Comparison of ENCODE assay signal across 8 cellular contexts in the genomic region with DNA sequence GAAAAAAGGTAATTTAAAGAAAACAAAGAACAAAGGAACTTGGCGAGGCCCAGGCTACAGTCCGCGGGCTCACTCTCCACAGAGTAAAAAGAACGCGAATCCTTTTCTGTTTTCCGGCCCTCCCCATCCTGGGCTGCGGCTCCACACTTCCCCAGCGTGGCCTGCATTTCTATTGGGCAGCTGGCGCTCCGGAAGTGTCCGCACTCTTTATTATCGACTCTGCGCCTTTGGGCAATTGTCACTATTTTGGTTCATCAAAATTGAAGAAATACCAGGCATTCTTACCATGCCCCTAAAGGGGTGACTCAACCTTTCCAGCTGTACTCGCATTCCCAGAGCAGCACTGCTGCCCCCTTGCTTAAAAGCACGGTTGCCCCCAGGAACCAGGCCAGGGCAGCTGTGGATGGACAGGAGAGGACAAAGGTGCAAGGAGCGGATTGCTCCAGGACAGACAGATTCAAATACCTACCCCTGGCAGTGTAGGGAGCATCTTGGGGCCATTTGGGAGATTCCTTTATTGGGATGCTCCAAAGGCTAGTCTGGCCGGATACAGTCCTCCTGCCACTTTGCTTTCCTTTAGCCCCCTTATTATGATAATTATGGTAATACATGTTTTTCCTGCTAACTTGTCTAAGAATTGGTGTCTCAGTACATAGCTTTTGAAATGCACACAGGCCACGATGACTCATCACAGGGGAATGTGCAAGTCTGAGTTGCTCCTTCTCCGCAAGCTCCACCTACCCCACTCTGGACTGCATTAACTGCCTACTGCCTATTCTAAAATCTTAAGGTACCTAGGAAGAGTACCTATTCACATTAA. TPM values are rescaled to one million over a fixed set of nuclear protein-coding genes. Genes with fewer than 3 reads are reported as not detected.
DNase-seq lines count a peak whose midpoint lies in the region; ATAC-seq and TF ChIP-seq lines count a peak whose summit lies in the region.

No MANE protein-coding gene starts in this region.

- H3K27me3 Mint-ChIP-seq in activated T-helper 17 cell treated with anti-CD3 and anti-CD28 coated beads, Interleukin-2, amount 50 U/mL, for 72 hours, result no peaks in the 10 kb centered on the region
- H3K27me3 Mint-ChIP-seq in neural progenitor cell (ENCODE audit: insufficient read depth, low read depth), result no peaks in the 10 kb centered on the region

- TF ChIP-seq CTCF in PC-9 (conservative IDR thresholded peaks at IDR 0.05) (no peak), neural progenitor cell (IDR thresholded peaks at IDR 0.05) (peak; percentile 12), testis (IDR thresholded peaks at IDR 0.05) (no peak)

- peaks cover 34% of the 10 kb centered on the region for H3K4me1 Mint-ChIP-seq in activated T-helper 17 cell treated with anti-CD3 and anti-CD28 coated beads, Interleukin-2, amount 50 U/mL, for 72 hours
- peaks cover 43% of the 10 kb centered on the region for H3K4me1 Mint-ChIP-seq in neural progenitor cell

- no peaks in the 10 kb centered on the region for H3K36me3 Mint-ChIP-seq in activated T-helper 17 cell treated with anti-CD3 and anti-CD28 coated beads, Interleukin-2, amount 50 U/mL, for 72 hours (ENCODE audit: low read depth)
- no peaks in the 10 kb centered on the region for H3K36me3 Mint-ChIP-seq in neural progenitor cell

- H4K20me1 ChIP-seq in PC-9 (ENCODE audit: insufficient read depth) (no peaks in the 10 kb centered on the region), neural progenitor cell (ENCODE audit: low read depth) (no peaks in the 10 kb centered on the region)

- H3K27me3 ChIP-seq in PC-9 (ENCODE audit: insufficient read depth, low read depth) (no peaks in the 10 kb centered on the region), neural progenitor cell (no peaks in the 10 kb centered on the region), testis (no peaks in the 10 kb centered on the region)

- peak; percentile 20 for ATAC-seq in GM21515 (IDR thresholded peaks at IDR 0.05; ENCODE audit: unreplicated experiment)
- ATAC-seq in activated T-helper 17 cell treated with anti-CD3 and anti-CD28 coated beads, Interleukin-2, amount 50 U/mL, for 72 hours (replicated peaks), result peak; percentile 93
- ATAC-seq in GM21423 (IDR thresholded peaks at IDR 0.05; ENCODE audit: unreplicated experiment), result no peak

- peak overlapping the region; percentile 87 for H3K4me2 ChIP-seq in PC-9
- peak overlapping the region; percentile 61 for H3K4me2 ChIP-seq in neural progenitor cell

- intact Hi-C loops in PC-9 (cut with micrococcal nuclease; ENCODE audit: unreplicated experiment), result loop anchor here (1.0 to 5.0 kb wide), 4 partner anchors 15 to 291 kb away; a partner anchor contains a TSS
- intact Hi-C loops in testis (cut with DNase I; ENCODE audit: low total_unique reads), result no loop called here

- H3K9ac ChIP-seq in neural progenitor cell, result no peak overlapping the region

- H2AFZ ChIP-seq in PC-9 (peak overlapping the region; percentile 84), neural progenitor cell (replicated peaks) (peak overlapping the region; percentile 81)

- H3K9me2 ChIP-seq in PC-9 (ENCODE audit: insufficient read depth), result no peaks in the 10 kb centered on the region; the same call in 1 of the 2 replicates

- 4 to 7% methylated on average over 19 of the region's 19 CpGs for WGBS in testis, 2 donors

- BruUV-seq in PC-9 (replicated peaks; lab: Mats Ljungman, UMichigan), result no TSS peak

- H3F3A ChIP-seq in PC-9 (ENCODE audit: insufficient read depth, low read depth) (peaks cover 14% of the 10 kb centered on the region), neural progenitor cell (ENCODE audit: low read depth) (no peaks in the 10 kb centered on the region)

- DNase-seq in 8988T, result peak; percentile 45
- peak; percentile 77 to 92 for DNase-seq in PC-9
- peak; percentile 99 for DNase-seq in fibroblast of the conjunctiva (ENCODE audit: low read depth)
- DNase-seq in neural progenitor cell (ENCODE audit: low spot score), result peak; percentile 36
- DNase-seq in testis, result peak; percentile 80

- POLR2A ChIA-PET in PC-9 (lab: Charles Lee; ENCODE audit: unreplicated experiment), result interaction anchor here (0.6 kb wide), 3 partner anchors 14 to 211 kb away, joined by 4 to 5 read pairs (median 4); a partner anchor contains a TSS

- CTCF ChIA-PET in PC-9 (lab: Charles Lee), result no interaction called here

- peak overlapping the region; percentile 44; the same call in 1 of the 2 replicates for H3K27ac ChIP-seq in PC-9
- H3K27ac ChIP-seq in neural progenitor cell, result no peak overlapping the region
- peak overlapping the region; percentile 52 to 59 for H3K27ac ChIP-seq in testis

- H3K27ac Mint-ChIP-seq in activated T-helper 17 cell treated with anti-CD3 and anti-CD28 coated beads, Interleukin-2, amount 50 U/mL, for 72 hours, result peak overlapping the region; percentile 95
- H3K27ac Mint-ChIP-seq in neural progenitor cell, result peak overlapping the region; percentile 80

- no peaks in the 10 kb centered on the region for H3K36me3 ChIP-seq in PC-9 (ENCODE audit: low read depth)
- H3K36me3 ChIP-seq in neural progenitor cell, result no peaks in the 10 kb centered on the region
- no peaks in the 10 kb centered on the region for H3K36me3 ChIP-seq in testis (ENCODE audit: low read depth, missing control alignments)

- H3K9me3 ChIP-seq in PC-9 (ENCODE audit: insufficient read depth, low read depth), result no peaks in the 10 kb centered on the region
- H3K9me3 ChIP-seq in neural progenitor cell (ENCODE audit: low read depth), result no peaks in the 10 kb centered on the region
- no peaks in the 10 kb centered on the region for H3K9me3 ChIP-seq in testis

- H3K9me3 Mint-ChIP-seq in activated T-helper 17 cell treated with anti-CD3 and anti-CD28 coated beads, Interleukin-2, amount 50 U/mL, for 72 hours, result no peaks in the 10 kb centered on the region
- peaks cover 12% of the 10 kb centered on the region for H3K9me3 Mint-ChIP-seq in neural progenitor cell

- peak overlapping the region; percentile 97 for H3K4me3 Mint-ChIP-seq in activated T-helper 17 cell treated with anti-CD3 and anti-CD28 coated beads, Interleukin-2, amount 50 U/mL, for 72 hours
- peak overlapping the region; percentile 44 for H3K4me3 Mint-ChIP-seq in neural progenitor cell

- no peaks in the 10 kb centered on the region for H3K79me2 ChIP-seq in PC-9 (ENCODE audit: low read depth)
- no peaks in the 10 kb centered on the region for H3K79me2 ChIP-seq in neural progenitor cell (ENCODE audit: low read depth)

- no peak for TF ChIP-seq POLR2A in testis (IDR thresholded peaks at IDR 0.05)

- H3K4me1 ChIP-seq in PC-9 (replicated peaks; ENCODE audit: insufficient read depth) (peaks cover 18% of the 10 kb centered on the region), neural progenitor cell (peaks cover 7% of the 10 kb centered on the region), testis (peaks cover 12% of the 10 kb centered on the region)

- H3K4me3 ChIP-seq in PC-9 (peak overlapping the region; percentile 57), neural progenitor cell (peak overlapping the region; percentile 21), testis (peak overlapping the region; percentile 58 to 67)

RNA-seq across cellular contexts. Expression of a gene that starts 1.0 kb away (rescaled TPM):
- 9.7 and 14.3 TPM in 2 replicates for total RNA-seq in PC-9 (2021)
- 10 to 100 TPM; 10.4 to 13.5 TPM for total RNA-seq in activated T-helper 17 cell treated with anti-CD3 and anti-CD28 coated beads, Interleukin-2, amount 50 U/mL, for 72 hours
- 6.8 and 7.2 TPM in 2 replicates for total RNA-seq in neural progenitor cell (ENCODE audit: low replicate concordance)
- 1 to 10 TPM; 2.9 to 4.7 TPM for total RNA-seq in testis
- polyA plus RNA-seq in testis (ENCODE audit: insufficient read depth, low read depth, low replicate concordance), result 2.6 TPM

RNA-seq across cellular contexts. Expression of a gene that starts 15.3 kb away (rescaled TPM):
- total RNA-seq in PC-9 (2021) (22.1 and 38.5 TPM in 2 replicates), neural progenitor cell (ENCODE audit: low replicate concordance) (0.31 and 0.88 TPM in 2 replicates), testis (1 to 10 TPM; 2.2 to 2.6 TPM)
- 10 to 100 TPM; 38.2 to 58.6 TPM for total RNA-seq in activated T-helper 17 cell treated with anti-CD3 and anti-CD28 coated beads, Interleukin-2, amount 50 U/mL, for 72 hours
- polyA plus RNA-seq in testis (ENCODE audit: insufficient read depth, low read depth, low replicate concordance), result 2.5 TPM

RNA-seq across cellular contexts. Expression of a gene that starts 59.9 kb away (rescaled TPM):
- total RNA-seq in PC-9 (2021) (0.46 and 0.53 TPM in 2 replicates), neural progenitor cell (ENCODE audit: low replicate concordance) (0.02 and 0.71 TPM in 2 replicates), testis (1 to 10 TPM; 5.5 to 6.4 TPM)
- 100 to 1,000 TPM in 1 of 2 donors, 10 to 100 TPM in 1; 77.5 to 112 TPM for total RNA-seq in activated T-helper 17 cell treated with anti-CD3 and anti-CD28 coated beads, Interleukin-2, amount 50 U/mL, for 72 hours
- 9.3 TPM for polyA plus RNA-seq in testis (ENCODE audit: insufficient read depth, low read depth, low replicate concordance)

Comparison
In these comparisons a context has a peak if more than half of its experiments do, and no peak if none do; other contexts are left out.
1. DNase-seq: peak in every context shown above with its lines; median percentile 99 in fibroblast of the conjunctiva; 84 in PC-9; 80 in testis; 45 in 8988T; 36 in neural progenitor cell.
2. RNA of a gene that starts 59.9 kb away (total RNA-seq): 77.5 to 112 TPM in activated T-helper 17 cell treated with anti-CD3 and anti-CD28 coated beads, Interleukin-2, amount 50 U/mL, for 72 hours; 5.5 to 6.4 TPM in testis, 0.46 to 0.53 TPM in PC-9 and 0.02 to 0.71 TPM in neural progenitor cell; every median in the first group is over 10 times any median in the second.
3. Peak in every context shown above with its lines, with median percentiles within 50 percentile points of each other: H3K4me3 ChIP-seq.